25 cellular contexts compared by ENCODE assay signal in the genomic region with DNA sequence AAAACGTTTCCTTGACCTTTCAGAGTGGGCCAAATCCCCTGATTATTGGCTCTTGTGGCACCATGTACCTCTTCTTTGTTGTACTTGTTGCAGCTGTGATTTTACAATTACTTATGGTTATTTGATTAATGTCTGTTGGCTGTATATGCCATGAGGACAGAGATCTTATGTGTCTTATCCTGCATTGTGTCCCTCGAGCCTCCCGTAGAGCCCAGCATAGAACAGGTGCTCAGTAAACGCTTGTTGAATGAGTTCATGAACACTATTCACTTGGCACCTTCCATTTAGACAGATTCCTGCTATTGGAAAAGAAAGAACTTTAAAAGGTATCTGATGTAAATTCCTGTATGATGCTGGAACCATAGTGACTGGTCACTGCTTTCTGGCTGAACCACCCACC. TPM values are rescaled to one million over a fixed set of nuclear protein-coding genes. Genes with fewer than 3 reads are reported as not detected.
DNase-seq lines count a peak whose midpoint lies in the region; ATAC-seq, FAIRE-seq and TF ChIP-seq lines count a peak whose summit lies in the region.
"Had no signal": no experiment of that assay in that cellular context is flagged by ENCODE, and none has a peak within 500 bp of the region (broad histone marks: within the 10 kb centered on the region; RNA-seq: fewer than 3 reads in every experiment).

No MANE protein-coding gene starts in this region.

- peak overlapping the region; percentile 59 for H3K27ac ChIP-seq in colonic mucosa
- H3K27ac ChIP-seq in right lobe of liver, result peak overlapping the region; percentile 6 to 87 (median 74)
- no peak overlapping the region for H3K27ac ChIP-seq in kidney (ENCODE audit: low read depth in 2 of 2, low read length in 2 of 2)
- H3K27ac ChIP-seq: BLaER1, SJSA1 had no signal

- no peaks in the 10 kb centered on the region for H3K36me3 ChIP-seq in colonic mucosa
- peaks cover 0 to 23% (median 2%) of the 10 kb centered on the region in 4 donors for H3K36me3 ChIP-seq in right lobe of liver
- H3K36me3 ChIP-seq in kidney (ENCODE audit: control insufficient read depth in 1 of 2, insufficient read depth in 2 of 2, low read length in 2 of 2), result peaks cover 5 to 12% of the 10 kb centered on the region in 2 donors

- DNase-seq in colonic mucosa (no peak), right lobe of liver (no peak), progenitor cell of endocrine pancreas (ENCODE audit: low spot score, unreplicated experiment) (no peak), type B pancreatic cell (ENCODE audit: extremely low spot score, unreplicated experiment) (no peak), GM12891 (ENCODE audit: insufficient read length, low spot score) (no peak), NCI-H69 (lab: John Stamatoyannopoulos, UW) (no peak), kidney (no peak)
- DNase-seq: ACHN; CD4-positive, alpha-beta T cell; COR-L47; DND-41; HCEC 1CT; Karpas-422; MV-4-11; NCI-H1105 treated with DMSO at 0.1 percent for 48 hours; NCI-H2029 treated with DMSO at 0.1 percent for 48 hours; NCI-H226; NCI-H510A treated with DMSO at 0.1 percent for 48 hours; NCI-H774; Peyer's patch had no signal

- H3K36me3 Mint-ChIP-seq in progenitor cell of endocrine pancreas (ENCODE audit: insufficient read depth) (peaks cover 12% of the 10 kb centered on the region), type B pancreatic cell (peaks cover 32% of the 10 kb centered on the region)

- H3K4me3 Mint-ChIP-seq in progenitor cell of endocrine pancreas (ENCODE audit: low read depth), result peak overlapping the region; percentile 14
- H3K4me3 Mint-ChIP-seq in type B pancreatic cell, result peak overlapping the region; percentile 38
- H3K4me3 Mint-ChIP-seq: CD4-positive, alpha-beta T cell; GM23338 had no signal

- H3K9me3 Mint-ChIP-seq in progenitor cell of endocrine pancreas (ENCODE audit: low read depth), result peaks cover 6% of the 10 kb centered on the region
- H3K9me3 Mint-ChIP-seq in type B pancreatic cell, result peaks cover 6% of the 10 kb centered on the region
- H3K9me3 Mint-ChIP-seq: CD4-positive, alpha-beta T cell; GM23338 had no signal

- no peak overlapping the region for H3K4me3 ChIP-seq in colonic mucosa
- H3K4me3 ChIP-seq in right lobe of liver, result no peak overlapping the region
- H3K4me3 ChIP-seq in kidney (ENCODE audit: low read length in 2 of 2), result no peak overlapping the region
- H3K4me3 ChIP-seq: BLaER1, GM23338, Peyer's patch, SJSA1 had no signal

- H3K9ac ChIP-seq in colonic mucosa (ENCODE audit: low read depth in 2 of 2, low read length in 2 of 2) (no peak overlapping the region), kidney (ENCODE audit: low read length in 2 of 2) (no peak overlapping the region)
- H3K9ac ChIP-seq: BLaER1 had no signal

- TF ChIP-seq CTCF in colonic mucosa (IDR thresholded peaks at IDR 0.05) (no peak), right lobe of liver (IDR thresholded peaks at IDR 0.05) (no peak), progenitor cell of endocrine pancreas (IDR thresholded peaks at IDR 0.05; ENCODE audit: unreplicated experiment) (no peak), type B pancreatic cell (conservative IDR thresholded peaks at IDR 0.05) (no peak), kidney (IDR thresholded peaks at IDR 0.05; ENCODE audit: borderline replicate concordance, extremely low read depth, insufficient read depth) (no peak)

- H3K9me3 ChIP-seq in colonic mucosa (no peaks in the 10 kb centered on the region), right lobe of liver (no peaks in the 10 kb centered on the region), kidney (ENCODE audit: control insufficient read depth in 1 of 2, low read length in 2 of 2) (no peaks in the 10 kb centered on the region)
- H3K9me3 ChIP-seq: Peyer's patch, SJSA1 had no signal

- no peak for TF ChIP-seq POLR2A in right lobe of liver (IDR thresholded peaks at IDR 0.05)
- TF ChIP-seq POLR2A in GM12891 (IDR thresholded peaks at IDR 0.05; ENCODE audit: low read depth, low read length), result no peak

- H3K27ac Mint-ChIP-seq in progenitor cell of endocrine pancreas, result peak overlapping the region; percentile 91
- peak overlapping the region; percentile 25 for H3K27ac Mint-ChIP-seq in type B pancreatic cell
- H3K27ac Mint-ChIP-seq: CD4-positive, alpha-beta T cell; GM23338 had no signal

- peaks cover 71% of the 10 kb centered on the region for H3K4me1 Mint-ChIP-seq in progenitor cell of endocrine pancreas (ENCODE audit: low read depth)
- peaks cover 42% of the 10 kb centered on the region for H3K4me1 Mint-ChIP-seq in type B pancreatic cell (ENCODE audit: unreplicated experiment)

- 21% methylated on average over 4 of the region's 4 CpGs for WGBS in right lobe of liver (ENCODE audit: insufficient coverage, low coverage, low lambda C conversion rate, missing lambda C conversion rate)

- H3K4me1 ChIP-seq in colonic mucosa (no peaks in the 10 kb centered on the region), right lobe of liver (peaks cover 0 to 87% (median 40%) of the 10 kb centered on the region in 4 donors), kidney (ENCODE audit: control insufficient read depth in 1 of 2, insufficient read depth in 1 of 2, low read depth in 1 of 2, low read length in 2 of 2) (peaks cover 0 to 3% of the 10 kb centered on the region in 2 donors)
- H3K4me1 ChIP-seq: SJSA1 had no signal

- H3K27me3 Mint-ChIP-seq in progenitor cell of endocrine pancreas (no peaks in the 10 kb centered on the region), type B pancreatic cell (peaks cover 9% of the 10 kb centered on the region)
- H3K27me3 Mint-ChIP-seq: CD4-positive, alpha-beta T cell had no signal

- intact Hi-C loops in colonic mucosa (cut with DNase I), result no loop called here
- intact Hi-C loops in right lobe of liver (cut with DNase I), result no loop called here
- intact Hi-C loops in kidney (cut with DNase I), result no loop called here

- H3K27me3 ChIP-seq in colonic mucosa, result no peaks in the 10 kb centered on the region
- H3K27me3 ChIP-seq in right lobe of liver, result no peaks in the 10 kb centered on the region
- H3K27me3 ChIP-seq: BLaER1, Peyer's patch, SJSA1 had no signal

- FAIRE-seq in GM12891 (lab: Jason Lieb, UNC) (no peak), kidney (lab: Jason Lieb, UNC) (no peak)
- FAIRE-seq: GM12892 had no signal

- ATAC-seq in right lobe of liver (no peak), HG02588 (IDR thresholded peaks at IDR 0.05; ENCODE audit: unreplicated experiment) (no peak)
- ATAC-seq: GM23338 had no signal

TF ChIP-seq in GM12891, 5 proteins besides CTCF, POLR2A, EP300 and RAD21:
- no peak for TF ChIP-seq PAX5 (IDR thresholded peaks at IDR 0.05; ENCODE audit: insufficient read depth, low read length, severe bottlenecking)
- no peak for TF ChIP-seq TAF1 (IDR thresholded peaks at IDR 0.05; ENCODE audit: low read depth, low read length)
- TF ChIP-seq POLR2AphosphoS5 (IDR thresholded peaks at IDR 0.05; ENCODE audit: low read depth, low read length), result no peak
- no peak for TF ChIP-seq POU2F2 (IDR thresholded peaks at IDR 0.05; ENCODE audit: low read depth, low read length)
- TF ChIP-seq SPI1 (IDR thresholded peaks at IDR 0.05; ENCODE audit: low read depth, low read length), result no peak

RNA-seq across cellular contexts. Expression of a gene that starts 48.4 kb away (rescaled TPM):
- 100 to 1,000 TPM; 104 to 146 TPM for total RNA-seq in colonic mucosa
- total RNA-seq in right lobe of liver, result 100 to 1,000 TPM; 127 to 220 (median 157) TPM
- 31.1 and 34.5 TPM in 2 replicates for total RNA-seq in progenitor cell of endocrine pancreas
- total RNA-seq in type B pancreatic cell (ENCODE audit: low replicate concordance), result 32.4 and 32.9 TPM in 2 replicates
- 50.0 TPM for polyA plus RNA-seq in GM12891 (2012; ENCODE audit: low read depth, missing spikeins)
- 40.3 TPM for total RNA-seq in kidney
- 59.3 TPM for polyA plus RNA-seq in kidney (ENCODE audit: insufficient read depth, low read depth, low replicate concordance)

Comparison
In these comparisons a context has a peak if more than half of its experiments do, and no peak if none do; other contexts are left out.
1. H3K27ac ChIP-seq: peak in colonic mucosa (single experiment) and right lobe of liver (3 of 3); none in kidney (0 of 2).